In the genomic region with DNA sequence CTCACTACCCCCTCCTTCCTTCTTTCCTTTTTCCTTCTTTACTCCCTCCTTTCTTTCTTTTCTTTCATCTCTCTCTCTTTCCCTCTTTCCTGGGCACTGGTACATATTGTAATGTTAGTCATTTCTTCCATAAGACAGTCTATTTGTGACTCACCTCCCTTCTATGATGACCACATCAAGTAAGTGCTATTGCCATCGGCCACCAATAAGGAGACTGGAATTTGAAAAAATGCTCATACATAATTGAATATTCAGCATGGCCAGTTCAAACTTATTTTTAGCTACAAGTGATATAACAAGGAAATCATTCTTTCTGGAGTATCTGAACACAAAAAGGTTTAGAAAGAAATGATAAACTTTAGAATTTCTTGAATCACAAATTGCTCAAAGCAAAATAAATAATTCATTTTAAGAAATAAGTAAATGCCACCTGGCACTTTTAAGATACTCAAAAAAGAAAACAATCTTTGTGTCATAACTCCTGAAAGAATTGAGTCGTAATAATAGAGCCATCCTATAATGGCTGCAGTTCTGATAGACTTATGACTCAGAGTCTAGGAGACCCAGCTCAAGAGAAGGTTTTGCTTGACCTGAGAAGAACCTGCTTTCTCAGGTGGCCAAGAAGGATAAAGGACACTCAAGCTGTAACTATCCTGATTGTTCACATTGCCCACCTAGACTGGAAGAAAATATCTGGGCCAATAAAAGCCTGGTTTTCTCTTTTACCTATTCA, we compare ENCODE assay signal across 15 cellular contexts. TPM values are rescaled to one million over a fixed set of nuclear protein-coding genes. Genes with fewer than 3 reads are reported as not detected.
DNase-seq lines count a peak whose midpoint lies in the region; ATAC-seq, FAIRE-seq and TF ChIP-seq lines count a peak whose summit lies in the region.
"Had no signal": no experiment of that assay in that cellular context is flagged by ENCODE, and none has a peak within 500 bp of the region (broad histone marks: within the 10 kb centered on the region; RNA-seq: fewer than 3 reads in every experiment).

No MANE protein-coding gene starts in this region.

- no peak for ATAC-seq in left colon
- ATAC-seq: left lobe of liver had no signal

- TF ChIP-seq RAD21 in SK-N-SH (IDR thresholded peaks at IDR 0.05; ENCODE audit: low read length), result no peak

- H3K27ac ChIP-seq in SK-N-SH (ENCODE audit: low read depth in 2 of 2, low read length in 1 of 2) (peak overlapping the region; percentile 11 to 91; a peak in 3 of 4 replicates), smooth muscle cell (ENCODE audit: low read depth) (peak overlapping the region; percentile 45), colonic mucosa (no peak overlapping the region)
- H3K27ac ChIP-seq: thyroid gland had no signal

- H3K9me3 Mint-ChIP-seq in T-helper 2 cell treated with Interferon-gamma antibody and Interleukin-4, amounts not matched to agents 5 μg/mL and 100 μg/mL, for 36 hours, result no peaks in the 10 kb centered on the region
- H3K9me3 Mint-ChIP-seq: activated CD4-positive, alpha-beta memory T cell treated with anti-CD3 and anti-CD28 coated beads, Interleukin-2, amount 10 ng/mL, durations not matched to agents 7 days and 5 days had no signal

- peaks cover 0 to 33% of the 10 kb centered on the region in 2 experiments; a peak in 2 of 4 replicates for H3K4me1 ChIP-seq in SK-N-SH (ENCODE audit: control insufficient read depth in 1 of 2, insufficient read depth in 2 of 2, low read depth in 1 of 2, low read length in 1 of 2)
- no peaks in the 10 kb centered on the region for H3K4me1 ChIP-seq in smooth muscle cell (ENCODE audit: low read depth)
- H3K4me1 ChIP-seq in colonic mucosa, result no peaks in the 10 kb centered on the region

- DNase-seq in H4 (ENCODE audit: low spot score) (peak; percentile 35), SK-N-SH (no peak), fibroblast of pulmonary artery (ENCODE audit: low read depth) (peak; percentile 76), smooth muscle cell (lab: John Stamatoyannopoulos, UW; ENCODE audit: unreplicated experiment) (no peak), GM12891 (ENCODE audit: insufficient read length, low spot score) (no peak), colonic mucosa (no peak), left colon (no peak)
- no peak for DNase-seq in T-helper 2 cell treated with Interferon-gamma antibody and Interleukin-4, amounts not matched to agents 5 μg/mL and 100 μg/mL, for 36 hours (ENCODE audit: low spot score)
- DNase-seq: activated CD4-positive, alpha-beta memory T cell treated with anti-CD3 and anti-CD28 coated beads, Interleukin-2, amount 10 ng/mL, durations not matched to agents 7 days and 5 days; activated gamma-delta T cell; GOT3; nephron progenitor cell; thyroid gland had no signal

- no peak for FAIRE-seq in GM12891 (lab: Jason Lieb, UNC)

- 5% methylated on average over 2 of the region's 2 CpGs for WGBS in SK-N-SH (ENCODE audit: low lambda C conversion rate)
- 48% methylated on average over 2 of the region's 2 CpGs for WGBS in smooth muscle cell (ENCODE audit: low lambda C conversion rate)

- no peaks in the 10 kb centered on the region for H3K9me2 ChIP-seq in SK-N-SH

- H3K4me3 Mint-ChIP-seq in T-helper 2 cell treated with Interferon-gamma antibody and Interleukin-4, amounts not matched to agents 5 μg/mL and 100 μg/mL, for 36 hours, result no peak overlapping the region
- H3K4me3 Mint-ChIP-seq: activated CD4-positive, alpha-beta memory T cell treated with anti-CD3 and anti-CD28 coated beads, Interleukin-2, amount 10 ng/mL, durations not matched to agents 7 days and 5 days; nephron progenitor cell had no signal

- peaks cover 5% of the 10 kb centered on the region for H3K27me3 Mint-ChIP-seq in T-helper 2 cell treated with Interferon-gamma antibody and Interleukin-4, amounts not matched to agents 5 μg/mL and 100 μg/mL, for 36 hours (ENCODE audit: low read depth)

- CTCF ChIA-PET in SK-N-SH (lab: Yijun Ruan, JAX), result no interaction called here

- TF ChIP-seq EP300 in SK-N-SH (IDR thresholded peaks at IDR 0.05; ENCODE audit: borderline replicate concordance in 1 of 2, low read depth in 1 of 2, low read length in 1 of 2), result peak in 1 of 2 experiments; percentile 91; a peak in 2 of 4 replicates

- POLR2A ChIA-PET in SK-N-SH (lab: Yijun Ruan, JAX), result no interaction called here

- peak overlapping the region; percentile 57 for H3K9ac ChIP-seq in SK-N-SH
- H3K9ac ChIP-seq in smooth muscle cell (ENCODE audit: low read depth), result no peak overlapping the region
- no peak overlapping the region for H3K9ac ChIP-seq in colonic mucosa (ENCODE audit: low read depth in 2 of 2, low read length in 2 of 2)

- H2AFZ ChIP-seq in SK-N-SH (ENCODE audit: low read depth), result no peak overlapping the region
- no peak overlapping the region for H2AFZ ChIP-seq in smooth muscle cell (ENCODE audit: low read depth)

- H4K20me1 ChIP-seq in SK-N-SH (ENCODE audit: insufficient read depth), result no peaks in the 10 kb centered on the region
- no peaks in the 10 kb centered on the region for H4K20me1 ChIP-seq in smooth muscle cell (ENCODE audit: low read depth)

- TF ChIP-seq CTCF in SK-N-SH (IDR thresholded peaks at IDR 0.05), result no peak
- TF ChIP-seq CTCF in fibroblast of pulmonary artery (IDR thresholded peaks at IDR 0.05; ENCODE audit: low read length, missing control alignments), result no peak
- TF ChIP-seq CTCF in smooth muscle cell (IDR thresholded peaks at IDR 0.05; ENCODE audit: borderline replicate concordance, insufficient read depth, poor library complexity, severe bottlenecking), result no peak
- TF ChIP-seq CTCF in colonic mucosa (IDR thresholded peaks at IDR 0.05), result no peak

- H3K27ac Mint-ChIP-seq in T-helper 2 cell treated with Interferon-gamma antibody and Interleukin-4, amounts not matched to agents 5 μg/mL and 100 μg/mL, for 36 hours, result no peak overlapping the region
- H3K27ac Mint-ChIP-seq: activated CD4-positive, alpha-beta memory T cell treated with anti-CD3 and anti-CD28 coated beads, Interleukin-2, amount 10 ng/mL, durations not matched to agents 7 days and 5 days; nephron progenitor cell had no signal

- H3K79me2 ChIP-seq in SK-N-SH (ENCODE audit: insufficient read depth) (no peaks in the 10 kb centered on the region), smooth muscle cell (ENCODE audit: low read depth) (no peaks in the 10 kb centered on the region)

- no peaks in the 10 kb centered on the region for H3K36me3 Mint-ChIP-seq in T-helper 2 cell treated with Interferon-gamma antibody and Interleukin-4, amounts not matched to agents 5 μg/mL and 100 μg/mL, for 36 hours (ENCODE audit: low read depth)

- TF ChIP-seq POLR2A in GM12891 (IDR thresholded peaks at IDR 0.05; ENCODE audit: low read depth, low read length), result no peak

- H3K9me3 ChIP-seq in SK-N-SH (peaks cover 5% of the 10 kb centered on the region; the same call in 1 of the 2 replicates), smooth muscle cell (replicated peaks; ENCODE audit: low read depth) (no peaks in the 10 kb centered on the region), colonic mucosa (no peaks in the 10 kb centered on the region)
- H3K9me3 ChIP-seq: thyroid gland had no signal

- intact Hi-C loops in colonic mucosa (cut with DNase I), result no loop called here
- intact Hi-C loops in left colon (cut with DNase I, micrococcal nuclease), result no loop called here

- H3K4me1 Mint-ChIP-seq in T-helper 2 cell treated with Interferon-gamma antibody and Interleukin-4, amounts not matched to agents 5 μg/mL and 100 μg/mL, for 36 hours (ENCODE audit: low read depth), result no peaks in the 10 kb centered on the region
- H3K4me1 Mint-ChIP-seq: activated CD4-positive, alpha-beta memory T cell treated with anti-CD3 and anti-CD28 coated beads, Interleukin-2, amount 10 ng/mL, durations not matched to agents 7 days and 5 days; nephron progenitor cell had no signal

- peaks cover 0 to 4% of the 10 kb centered on the region in 2 experiments for H3K36me3 ChIP-seq in SK-N-SH (replicated peaks in 1 of 2; ENCODE audit: control insufficient read depth in 1 of 2, insufficient read depth in 2 of 2, low read length in 1 of 2)
- H3K36me3 ChIP-seq in smooth muscle cell (ENCODE audit: low read depth), result no peaks in the 10 kb centered on the region
- no peaks in the 10 kb centered on the region for H3K36me3 ChIP-seq in colonic mucosa
- H3K36me3 ChIP-seq: thyroid gland had no signal

- H3F3A ChIP-seq in SK-N-SH (replicated peaks; ENCODE audit: insufficient read depth) (peaks cover 47% of the 10 kb centered on the region), smooth muscle cell (ENCODE audit: low read depth) (no peaks in the 10 kb centered on the region)

- no peaks in the 10 kb centered on the region for H3K27me3 ChIP-seq in SK-N-SH (ENCODE audit: insufficient read depth)
- no peaks in the 10 kb centered on the region for H3K27me3 ChIP-seq in smooth muscle cell (ENCODE audit: low read depth)
- H3K27me3 ChIP-seq in colonic mucosa, result no peaks in the 10 kb centered on the region
- H3K27me3 ChIP-seq: thyroid gland had no signal

- H3K4me2 ChIP-seq in SK-N-SH (peak overlapping the region; percentile 22; the same call in 1 of the 2 replicates), smooth muscle cell (peak overlapping the region; percentile 49)

- H3K4me3 ChIP-seq in SK-N-SH (ENCODE audit: low read depth in 2 of 2, low read length in 1 of 2) (no peak overlapping the region), fibroblast of pulmonary artery (replicated peaks; ENCODE audit: low read depth, low read length) (no peak overlapping the region), smooth muscle cell (no peak overlapping the region), colonic mucosa (no peak overlapping the region)
- H3K4me3 ChIP-seq: skin epidermis, thyroid gland had no signal

TF ChIP-seq in GM12891, 5 proteins besides CTCF, POLR2A, EP300 and RAD21:
- no peak for TF ChIP-seq POLR2AphosphoS5 (IDR thresholded peaks at IDR 0.05; ENCODE audit: low read depth, low read length)
- no peak for TF ChIP-seq TAF1 (IDR thresholded peaks at IDR 0.05; ENCODE audit: low read depth, low read length)
- TF ChIP-seq POU2F2 (IDR thresholded peaks at IDR 0.05; ENCODE audit: low read depth, low read length), result no peak
- TF ChIP-seq PAX5 (IDR thresholded peaks at IDR 0.05; ENCODE audit: insufficient read depth, low read length, severe bottlenecking), result no peak
- TF ChIP-seq SPI1 (IDR thresholded peaks at IDR 0.05; ENCODE audit: low read depth, low read length), result no peak

RNA-seq across cellular contexts. Expression of a gene that starts 51.6 kb away (rescaled TPM):
- total RNA-seq in H4 (2014; rRNA removed; shearing (Covaris generic)), result not detected in 2 replicates
- polyA plus RNA-seq in SK-N-SH (2012; rRNA removed) (5.0 and 7.3 TPM in 2 replicates), smooth muscle cell (1.5 TPM in 1 of 2 replicates, not detected in the other)
- 3.4 and 7.4 TPM in 2 replicates for polyA plus RNA-seq in SK-N-SH (2012; cell fraction: cytosol; rRNA removed)
- polyA plus RNA-seq in SK-N-SH (2012; cell fraction: nucleus; rRNA removed), result 6.0 and 6.7 TPM in 2 replicates
- total RNA-seq in smooth muscle cell (under 0.01 and 3.1 TPM in 2 replicates), colonic mucosa (1 to 10 TPM in 1 of 2 donors, under 1 TPM in 1; 0.27 to 3.1 TPM), left colon (1 to 10 TPM in 1 of 2 donors, under 1 TPM in 1; 0.31 to 8.0 TPM)
- 0.06 TPM for polyA plus RNA-seq in GM12891 (2012; ENCODE audit: low read depth, missing spikeins)
- total RNA-seq: activated CD4-positive, alpha-beta memory T cell treated with anti-CD3 and anti-CD28 coated beads, Interleukin-2, amount 10 ng/mL, durations not matched to agents 7 days and 5 days had no signal

Comparison
In these comparisons a context has a peak if more than half of its experiments do, and no peak if none do; other contexts are left out.
1. DNase-seq: peak in H4 (single experiment) and fibroblast of pulmonary artery (single experiment); none in SK-N-SH (single experiment), smooth muscle cell (single experiment), GM12891 (single experiment), colonic mucosa (single experiment), left colon (0 of 2) and T-helper 2 cell treated with Interferon-gamma antibody and Interleukin-4, amounts not matched to agents 5 μg/mL and 100 μg/mL, for 36 hours (single experiment).